In genomic region chr19:31220540-31220939, GRCh38 we compare ENCODE assay signal across 11 cellular contexts.
DNase-seq lines count a peak whose midpoint lies in the region; ATAC-seq and TF ChIP-seq lines count a peak whose summit lies in the region.
"Had no signal": no experiment of that assay in that cellular context is flagged by ENCODE, and none has a peak within 500 bp of the region (broad histone marks: within the 10 kb centered on the region; RNA-seq: fewer than 3 reads in every experiment).

No MANE protein-coding gene starts in this region.

- no peaks in the 10 kb centered on the region for H3K9me3 ChIP-seq in CD8-positive, alpha-beta T cell (ENCODE audit: low read length)
- H3K9me3 ChIP-seq: colonic mucosa, vagina had no signal

- CTCF ChIA-PET in CD8-positive, alpha-beta T cell (lab: Charles Lee): no interaction called here

- no peaks in the 10 kb centered on the region for H3K36me3 Mint-ChIP-seq in CD8-positive, alpha-beta T cell
- H3K36me3 Mint-ChIP-seq in immature natural killer cell: peaks cover 0 to 1% (median 0%) of the 10 kb centered on the region in 3 donors

- in situ Hi-C loops in KBM-7 (cut with MboI; ENCODE audit: low pct_unique_long_range_greater_than_20kb, low sequenced_read_pairs): no loop called here

- H3K9me3 Mint-ChIP-seq in CD8-positive, alpha-beta T cell: peaks cover 7% of the 10 kb centered on the region
- H3K9me3 Mint-ChIP-seq in immature natural killer cell: peaks cover 0 to 4% (median 0%) of the 10 kb centered on the region in 6 donors

- peak; percentile 55 for ATAC-seq in CD8-positive, alpha-beta T cell
- no peak for ATAC-seq in GM18868 (IDR thresholded peaks at IDR 0.05; ENCODE audit: unreplicated experiment)
- no peak for ATAC-seq in sciatic nerve
- ATAC-seq in HG03097 (IDR thresholded peaks at IDR 0.05; ENCODE audit: low FRiP score, unreplicated experiment): no peak

- H3K27ac Mint-ChIP-seq in CD8-positive, alpha-beta T cell: peak overlapping the region; percentile 57
- peak overlapping the region in 5 of 6 donors; percentile 31 to 65 (median 34) for H3K27ac Mint-ChIP-seq in immature natural killer cell

- intact Hi-C loops in CD8-positive, alpha-beta T cell (cut with DNase I, micrococcal nuclease): no loop called here
- intact Hi-C loops in sciatic nerve (cut with DNase I): no loop called here

- peak in 1 of 7 experiments; percentile 24 for DNase-seq in CD8-positive, alpha-beta T cell
- DNase-seq in KBM-7 (peak; percentile 46), immature natural killer cell (peak; percentile 26 to 42 (median 30)), sciatic nerve (ENCODE audit: low spot score) (no peak), NCI-H524 treated with DMSO at 0.1 percent for 48 hours (lab: John Stamatoyannopoulos, UW) (no peak)
- peak; percentile 10 to 23 for DNase-seq in activated CD4-positive, alpha-beta T cell treated with anti-CD3 and anti-CD28 coated beads for 4 hours
- DNase-seq: activated CD4-positive, CD25-positive, alpha-beta regulatory T cell treated with anti-CD3 and anti-CD28 coated beads, Interleukin-2, amount 50 U/mL, for 72 hours; colonic mucosa had no signal

- no peaks in the 10 kb centered on the region for H3K27me3 ChIP-seq in CD8-positive, alpha-beta T cell (ENCODE audit: insufficient read depth, low read length)
- H3K27me3 ChIP-seq: colonic mucosa, vagina had no signal

- no peak overlapping the region for H3K27ac ChIP-seq in CD8-positive, alpha-beta T cell (ENCODE audit: low read depth, low read length)
- H3K27ac ChIP-seq: colonic mucosa, vagina had no signal

- no peak overlapping the region for H3K4me3 Mint-ChIP-seq in CD8-positive, alpha-beta T cell
- no peak overlapping the region for H3K4me3 Mint-ChIP-seq in immature natural killer cell

- TF ChIP-seq CTCF in CD8-positive, alpha-beta T cell (IDR thresholded peaks at IDR 0.05): no peak

- H3K27me3 Mint-ChIP-seq in CD8-positive, alpha-beta T cell (ENCODE audit: low read depth): peaks cover 1% of the 10 kb centered on the region
- H3K27me3 Mint-ChIP-seq in immature natural killer cell (ENCODE audit: low read depth in 3 of 3): peaks cover 0 to 4% (median under 1%) of the 10 kb centered on the region in 3 donors

- peaks cover 9% of the 10 kb centered on the region for H3K4me1 Mint-ChIP-seq in CD8-positive, alpha-beta T cell (ENCODE audit: low read depth)
- peaks cover 14 to 23% of the 10 kb centered on the region in 2 donors for H3K4me1 Mint-ChIP-seq in immature natural killer cell

- no peak overlapping the region for H3K4me3 ChIP-seq in CD8-positive, alpha-beta T cell (ENCODE audit: low read depth, low read length)
- H3K4me3 ChIP-seq: colonic mucosa, vagina had no signal

- no peaks in the 10 kb centered on the region for H3K4me1 ChIP-seq in CD8-positive, alpha-beta T cell (ENCODE audit: insufficient read depth, low read length)
- H3K4me1 ChIP-seq: colonic mucosa, vagina had no signal

- POLR2A ChIA-PET in CD8-positive, alpha-beta T cell (lab: Charles Lee): no interaction called here

- no peaks in the 10 kb centered on the region for H3K36me3 ChIP-seq in CD8-positive, alpha-beta T cell (ENCODE audit: insufficient read depth, low read length)
- H3K36me3 ChIP-seq: colonic mucosa, vagina had no signal

Comparison
In these comparisons a context has a peak if more than half of its experiments do, and no peak if none do; other contexts are left out.
1. DNase-seq: peak in KBM-7 (single experiment), activated CD4-positive, alpha-beta T cell treated with anti-CD3 and anti-CD28 coated beads for 4 hours (2 of 2) and immature natural killer cell (3 of 3); none in sciatic nerve (single experiment) and NCI-H524 treated with DMSO at 0.1 percent for 48 hours (single experiment).